ENCODE assay signal across 8 cellular contexts in genomic region chrX:140764401-140764919, GRCh38. TPM values are rescaled to one million over a fixed set of nuclear protein-coding genes. Genes with fewer than 3 reads are reported as not detected.
A peak's percentile ranks its signal among the peaks of the same experiment; 100 is the strongest.
DNase-seq lines count a peak whose midpoint lies in the region; ATAC-seq, FAIRE-seq and TF ChIP-seq lines count a peak whose summit lies in the region.

No MANE protein-coding gene starts in this region.

- TF ChIP-seq CTCF in fibroblast of the aortic adventitia (IDR thresholded peaks at IDR 0.05; ENCODE audit: insufficient read depth, low read length): no peak
- no peak for TF ChIP-seq CTCF in pancreas (IDR thresholded peaks at IDR 0.05)

- H3K9me3 ChIP-seq in pancreas: no peaks in the 10 kb centered on the region

- intact Hi-C loops in pancreas (cut with DNase I): no loop called here

- peaks cover 0 to 47% (median 0%) of the 10 kb centered on the region in 4 donors for H3K27me3 ChIP-seq in pancreas

- no peak overlapping the region for H3K27ac ChIP-seq in pancreas

- no peak for FAIRE-seq in pancreas (lab: Jason Lieb, UNC)

- DNase-seq in GM04504 (ENCODE audit: low read depth) (peak; percentile 33), fibroblast of the aortic adventitia (ENCODE audit: low read depth) (peak; percentile 51), pancreas (peak; percentile 14 to 62 (median 34)), COLO668 (lab: John Stamatoyannopoulos, UW; ENCODE audit: unreplicated experiment) (no peak), A172 (ENCODE audit: low spot score) (no peak)

- H3K4me1 ChIP-seq in pancreas: no peaks in the 10 kb centered on the region

- peak; percentile 34 for ATAC-seq in SK-N-SH treated with all-trans-retinoic acid at 6 μM for 48 hours
- peak; percentile 67 to 69 (median 68) for ATAC-seq in pancreas
- no peak for ATAC-seq in HG03280 (IDR thresholded peaks at IDR 0.05; ENCODE audit: unreplicated experiment)
- no peak for ATAC-seq in HG02840 (IDR thresholded peaks at IDR 0.05; ENCODE audit: low FRiP score, unreplicated experiment)

- no peaks in the 10 kb centered on the region for H3K36me3 ChIP-seq in pancreas

- 1 to 31% methylated on average over 29 to 31 of the region's 31 CpGs for WGBS in pancreas, 2 donors

- H3K4me3 ChIP-seq in fibroblast of the aortic adventitia (ENCODE audit: low read depth, low read length) (peak overlapping the region; percentile 70), pancreas (peak overlapping the region; percentile 6 to 35 (median 18))

TF ChIP-seq in SK-N-SH treated with all-trans-retinoic acid at 6 μM for 48 hours, 23 proteins besides CTCF, POLR2A, EP300 and RAD21:
- TF ChIP-seq ISL1 (CRISPR knock-in tag; IDR thresholded peaks at IDR 0.05): no peak
- no peak for TF ChIP-seq PPARA (CRISPR knock-in tag; IDR thresholded peaks at IDR 0.05; ENCODE audit: borderline replicate concordance)
- TF ChIP-seq ZFP3 (CRISPR knock-in tag; IDR thresholded peaks at IDR 0.05): no peak
- no peak for TF ChIP-seq ZNF8 (CRISPR knock-in tag; IDR thresholded peaks at IDR 0.05)
- TF ChIP-seq RARB (CRISPR knock-in tag; IDR thresholded peaks at IDR 0.05): no peak

RNA-seq across cellular contexts. Expression of gene LINC00632, which starts 54.9 kb away (rescaled TPM):
- total RNA-seq in fibroblast of the aortic adventitia (ENCODE audit: low replicate concordance) (10.9 and 17.1 TPM in 2 replicates), pancreas (100 to 1,000 TPM in 2 of 6 donors, 10 to 100 TPM in 4; 35.1 to 221 (median 92.1) TPM)
- 1 to 10 TPM in 1 of 2 donors, under 1 TPM in 1; 0.47 to 3.7 TPM for polyA plus RNA-seq in pancreas
- 0.48 and 2.2 TPM in 2 replicates for total RNA-seq in A172 (2014; rRNA removed; shearing (Covaris generic))

Comparison
In these comparisons a context has a peak if more than half of its experiments do, and no peak if none do; other contexts are left out.
1. DNase-seq: peak in GM04504 (single experiment), fibroblast of the aortic adventitia (single experiment) and pancreas (6 of 6); none in COLO668 (single experiment) and A172 (single experiment).
2. ATAC-seq: peak in SK-N-SH treated with all-trans-retinoic acid at 6 μM for 48 hours (single experiment) and pancreas (4 of 4); none in HG03280 (single experiment) and HG02840 (single experiment).